In genomic region chr5:171391996-171392577, GRCh38 we compare ENCODE assay signal across 1 cellular context.
TF ChIP-seq lines count a peak whose summit lies in the region.

No MANE protein-coding gene starts in this region.

TF ChIP-seq in H1, 55 proteins besides CTCF, POLR2A, EP300 and RAD21:
- TF ChIP-seq NRF1 (IDR thresholded peaks at IDR 0.05; ENCODE audit: low read depth, low read length) (no peak), POLR2AphosphoS5 (IDR thresholded peaks at IDR 0.05; ENCODE audit: low read depth, low read length) (peak; percentile 84)
